8 cellular contexts compared by ENCODE assay signal in the genomic region with DNA sequence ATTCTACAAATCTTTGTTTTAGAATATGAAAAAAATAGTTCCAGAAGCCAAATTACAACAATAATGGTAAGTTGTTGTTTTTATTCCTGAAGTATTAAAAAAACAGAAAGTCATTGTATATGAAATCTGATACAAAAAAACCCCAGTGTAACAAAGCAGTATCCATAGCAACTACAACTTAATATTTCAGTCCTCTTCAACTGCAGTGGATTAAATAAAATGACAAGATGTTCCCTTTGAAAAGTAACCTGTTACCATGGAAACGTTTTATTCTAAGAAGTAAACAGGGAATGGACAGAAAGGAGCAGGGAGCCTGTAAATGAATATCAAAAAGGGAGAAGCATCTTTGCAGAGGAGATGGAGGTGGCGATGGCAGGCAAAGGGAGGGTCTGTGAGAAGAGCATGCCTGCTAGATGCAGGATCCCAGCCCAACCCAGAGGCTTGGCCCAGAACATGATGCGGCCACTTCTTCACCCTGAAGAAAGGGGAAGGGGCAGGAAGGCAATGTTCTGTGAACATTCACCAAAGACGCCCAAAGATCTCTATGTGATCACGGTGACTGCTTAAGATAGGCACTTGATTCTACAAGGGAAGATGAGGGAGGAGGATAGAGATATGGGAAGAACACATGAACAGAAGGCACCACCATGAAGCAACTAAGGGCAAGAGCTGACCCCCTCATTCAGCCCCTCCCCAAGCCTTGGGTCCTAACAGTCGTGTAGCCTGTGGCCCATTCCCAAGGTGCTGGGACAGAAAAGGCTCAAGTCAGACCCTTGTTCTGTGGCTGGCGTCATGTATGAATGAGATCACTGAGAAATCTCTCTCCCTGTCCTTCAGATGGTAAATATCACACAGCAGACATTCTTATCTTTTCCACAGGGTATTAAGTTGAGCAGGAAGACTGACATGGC.
DNase-seq lines count a peak whose midpoint lies in the region; ATAC-seq, FAIRE-seq and TF ChIP-seq lines count a peak whose summit lies in the region.

No MANE protein-coding gene starts in this region.

- H3K4me3 ChIP-seq in GM23338 (no peak overlapping the region), SK-N-SH (ENCODE audit: low read depth in 2 of 2, low read length in 1 of 2) (no peak overlapping the region), fibroblast of mammary gland (ENCODE audit: control insufficient read depth, low read depth, low read length) (no peak overlapping the region)

- H3K4me2 ChIP-seq in GM23338: no peak overlapping the region
- H3K4me2 ChIP-seq in SK-N-SH: peak overlapping the region; percentile 57

- ATAC-seq in GM23338 (peak; percentile 71), HG02678 (IDR thresholded peaks at IDR 0.05; ENCODE audit: unreplicated experiment) (no peak)

- no peak overlapping the region for H3K4me3 Mint-ChIP-seq in GM23338
- H3K4me3 Mint-ChIP-seq in progenitor cell of endocrine pancreas (ENCODE audit: low read depth): no peak overlapping the region

- peaks cover 10% of the 10 kb centered on the region for H4K20me1 ChIP-seq in GM23338 (replicated peaks; ENCODE audit: insufficient read depth)
- H4K20me1 ChIP-seq in SK-N-SH (ENCODE audit: insufficient read depth): no peaks in the 10 kb centered on the region

- H3K9me2 ChIP-seq in GM23338 (ENCODE audit: insufficient read depth): no peaks in the 10 kb centered on the region
- H3K9me2 ChIP-seq in SK-N-SH: no peaks in the 10 kb centered on the region

- H3K9me3 Mint-ChIP-seq in GM23338 (no peaks in the 10 kb centered on the region), progenitor cell of endocrine pancreas (ENCODE audit: low read depth) (no peaks in the 10 kb centered on the region)

- TF ChIP-seq RAD21 in SK-N-SH (IDR thresholded peaks at IDR 0.05; ENCODE audit: low read length): no peak

- H3K79me2 ChIP-seq in GM23338 (replicated peaks; ENCODE audit: insufficient read depth) (peaks cover 92% of the 10 kb centered on the region), SK-N-SH (ENCODE audit: insufficient read depth) (peaks cover 57% of the 10 kb centered on the region)

- no peak for TF ChIP-seq CTCF in GM23338 (conservative IDR thresholded peaks at IDR 0.05; ENCODE audit: low read depth in 2 of 2)
- TF ChIP-seq CTCF in SK-N-SH (IDR thresholded peaks at IDR 0.05): no peak
- no peak for TF ChIP-seq CTCF in fibroblast of mammary gland (conservative IDR thresholded peaks at IDR 0.05; ENCODE audit: control insufficient read depth, insufficient read depth, low read depth, low read length)
- TF ChIP-seq CTCF in progenitor cell of endocrine pancreas (IDR thresholded peaks at IDR 0.05; ENCODE audit: unreplicated experiment): no peak

- CTCF ChIA-PET in SK-N-SH (lab: Yijun Ruan, JAX): no interaction called here

- peaks cover 1% of the 10 kb centered on the region for H3K27me3 Mint-ChIP-seq in GM23338 (ENCODE audit: insufficient read depth, low read depth, poor library complexity)
- H3K27me3 Mint-ChIP-seq in progenitor cell of endocrine pancreas: no peaks in the 10 kb centered on the region

- H2AFZ ChIP-seq in GM23338 (no peak overlapping the region), SK-N-SH (ENCODE audit: low read depth) (no peak overlapping the region)

- no peaks in the 10 kb centered on the region for H3F3A ChIP-seq in GM23338 (replicated peaks; ENCODE audit: low read depth)
- peaks cover 24% of the 10 kb centered on the region for H3F3A ChIP-seq in SK-N-SH (replicated peaks; ENCODE audit: insufficient read depth)

- peaks cover 32% of the 10 kb centered on the region for H3K4me1 Mint-ChIP-seq in GM23338
- H3K4me1 Mint-ChIP-seq in progenitor cell of endocrine pancreas (ENCODE audit: low read depth): peaks cover 32% of the 10 kb centered on the region

- H3K9me3 ChIP-seq in SK-N-SH: no peaks in the 10 kb centered on the region

- FAIRE-seq in urothelium cell line (lab: Jason Lieb, UNC): no peak

- 0 out of 4 replicates have a peak, but pooled peaks of 1 of the 2 experiments have one; percentile 2 for TF ChIP-seq EP300 in SK-N-SH (IDR thresholded peaks at IDR 0.05; ENCODE audit: borderline replicate concordance in 1 of 2, low read depth in 1 of 2, low read length in 1 of 2)

- DNase-seq in GM23338 (ENCODE audit: low spot score) (peak; percentile 41), SK-N-SH (no peak), fibroblast of mammary gland (ENCODE audit: low read depth) (peak; percentile 47), progenitor cell of endocrine pancreas (ENCODE audit: low spot score, unreplicated experiment) (no peak), NCI-H1105 treated with DMSO at 0.1 percent for 48 hours (lab: John Stamatoyannopoulos, UW) (no peak), urothelium cell line (ENCODE audit: low spot score) (no peak)
- no peak for DNase-seq in effector CD4-positive, alpha-beta T cell

- peak overlapping the region; percentile 49; the same call in 1 of the 2 replicates for H3K9ac ChIP-seq in SK-N-SH

- H3K27me3 ChIP-seq in GM23338 (ENCODE audit: insufficient read depth) (no peaks in the 10 kb centered on the region), SK-N-SH (ENCODE audit: insufficient read depth) (no peaks in the 10 kb centered on the region)

- H3K36me3 ChIP-seq in GM23338 (ENCODE audit: insufficient read depth): no peaks in the 10 kb centered on the region
- peaks cover 0 to 8% of the 10 kb centered on the region in 2 experiments for H3K36me3 ChIP-seq in SK-N-SH (replicated peaks in 1 of 2; ENCODE audit: control insufficient read depth in 1 of 2, insufficient read depth in 2 of 2, low read length in 1 of 2)

- 91% methylated on average over 7 of the region's 7 CpGs for WGBS in SK-N-SH (ENCODE audit: low lambda C conversion rate)

- H3K27ac ChIP-seq in GM23338 (ENCODE audit: low read depth) (peak overlapping the region; percentile 73; the same call in 1 of the 2 replicates), SK-N-SH (ENCODE audit: low read depth in 2 of 2, low read length in 1 of 2) (peak overlapping the region; percentile 67 to 90; a peak in 3 of 4 replicates)

- H3K36me3 Mint-ChIP-seq in GM23338 (ENCODE audit: low read depth): 0 out of 3 replicates have a peak, but pooled peaks cover 3% of the 10 kb centered on the region
- H3K36me3 Mint-ChIP-seq in progenitor cell of endocrine pancreas (ENCODE audit: insufficient read depth): peaks cover 11% of the 10 kb centered on the region

- H3K4me1 ChIP-seq in GM23338 (ENCODE audit: insufficient read depth): peaks cover 23% of the 10 kb centered on the region
- H3K4me1 ChIP-seq in SK-N-SH (ENCODE audit: control insufficient read depth in 1 of 2, insufficient read depth in 2 of 2, low read depth in 1 of 2, low read length in 1 of 2): peaks cover 12 to 18% of the 10 kb centered on the region in 2 experiments; a peak in 3 of 4 replicates

- H3K27ac Mint-ChIP-seq in GM23338: peak overlapping the region; percentile 11; the same call in 1 of the 2 replicates
- H3K27ac Mint-ChIP-seq in progenitor cell of endocrine pancreas: peak overlapping the region; percentile 77

- POLR2A ChIA-PET in SK-N-SH (lab: Yijun Ruan, JAX): no interaction called here

TF ChIP-seq in GM23338, 12 proteins besides CTCF, POLR2A, EP300 and RAD21 (continues in another document):
- TF ChIP-seq ZNF114 (CRISPR knock-in tag; IDR thresholded peaks at IDR 0.05) (no peak), CREB1 (CRISPR knock-in tag; IDR thresholded peaks at IDR 0.05; ENCODE audit: low read depth) (no peak), EZH2 (IDR thresholded peaks at IDR 0.05; ENCODE audit: low read depth, unreplicated experiment) (no peak)

TF ChIP-seq in SK-N-SH, 30 proteins besides CTCF, POLR2A, EP300 and RAD21:
- no peak for TF ChIP-seq SIN3A (IDR thresholded peaks at IDR 0.05; ENCODE audit: borderline replicate concordance, low read depth, low read length)
- TF ChIP-seq MEF2A (IDR thresholded peaks at IDR 0.05; ENCODE audit: borderline replicate concordance, low read depth): no peak
- no peak for TF ChIP-seq RXRA (IDR thresholded peaks at IDR 0.05; ENCODE audit: borderline replicate concordance, low read depth)
- TF ChIP-seq ELF1 (IDR thresholded peaks at IDR 0.05): no peak
- TF ChIP-seq, protein P1, sequence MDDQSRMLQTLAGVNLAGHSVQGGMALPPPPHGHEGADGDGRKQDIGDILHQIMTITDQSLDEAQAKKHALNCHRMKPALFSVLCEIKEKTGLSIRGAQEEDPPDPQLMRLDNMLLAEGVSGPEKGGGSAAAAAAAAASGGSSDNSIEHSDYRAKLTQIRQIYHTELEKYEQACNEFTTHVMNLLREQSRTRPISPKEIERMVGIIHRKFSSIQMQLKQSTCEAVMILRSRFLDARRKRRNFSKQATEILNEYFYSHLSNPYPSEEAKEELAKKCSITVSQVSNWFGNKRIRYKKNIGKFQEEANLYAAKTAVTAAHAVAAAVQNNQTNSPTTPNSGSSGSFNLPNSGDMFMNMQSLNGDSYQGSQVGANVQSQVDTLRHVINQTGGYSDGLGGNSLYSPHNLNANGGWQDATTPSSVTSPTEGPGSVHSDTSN (IDR thresholded peaks at IDR 0.05): no peak
- TF ChIP-seq, protein P2, sequence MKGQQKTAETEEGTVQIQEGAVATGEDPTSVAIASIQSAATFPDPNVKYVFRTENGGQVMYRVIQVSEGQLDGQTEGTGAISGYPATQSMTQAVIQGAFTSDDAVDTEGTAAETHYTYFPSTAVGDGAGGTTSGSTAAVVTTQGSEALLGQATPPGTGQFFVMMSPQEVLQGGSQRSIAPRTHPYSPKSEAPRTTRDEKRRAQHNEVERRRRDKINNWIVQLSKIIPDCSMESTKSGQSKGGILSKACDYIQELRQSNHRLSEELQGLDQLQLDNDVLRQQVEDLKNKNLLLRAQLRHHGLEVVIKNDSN (IDR thresholded peaks at IDR 0.05; ENCODE audit: borderline replicate concordance, low read depth): no peak
- TF ChIP-seq EZH2phosphoT487 (IDR thresholded peaks at IDR 0.05; ENCODE audit: borderline replicate concordance, low read depth): no peak
- TF ChIP-seq FOXM1 (IDR thresholded peaks at IDR 0.05; ENCODE audit: low read depth): no peak
- TF ChIP-seq GABPA (IDR thresholded peaks at IDR 0.05; ENCODE audit: low read depth): no peak
- no peak for TF ChIP-seq TAF1 (IDR thresholded peaks at IDR 0.05; ENCODE audit: borderline replicate concordance, low read depth, low read length)
- TF ChIP-seq GATA2 (CRISPR knock-in tag; IDR thresholded peaks at IDR 0.05): no peak
- no peak for TF ChIP-seq NRF1 (IDR thresholded peaks at IDR 0.05; ENCODE audit: low read depth, low read length)

Comparison
In these comparisons a context has a peak if more than half of its experiments do, and no peak if none do; other contexts are left out.
1. DNase-seq: peak in GM23338 (single experiment) and fibroblast of mammary gland (single experiment); none in SK-N-SH (single experiment), progenitor cell of endocrine pancreas (single experiment), NCI-H1105 treated with DMSO at 0.1 percent for 48 hours (single experiment), urothelium cell line (single experiment) and effector CD4-positive, alpha-beta T cell (single experiment).